Comparison of ENCODE assay signal across 24 cellular contexts in genomic region chrX:1488745-1489144, GRCh38. TPM values are rescaled to one million over a fixed set of nuclear protein-coding genes. Genes with fewer than 3 reads are reported as not detected.
DNase-seq lines count a peak whose midpoint lies in the region; ATAC-seq, FAIRE-seq and TF ChIP-seq lines count a peak whose summit lies in the region.
"Had no signal": no experiment of that assay in that cellular context is flagged by ENCODE, and none has a peak within 500 bp of the region (broad histone marks: within the 10 kb centered on the region; RNA-seq: fewer than 3 reads in every experiment).

No MANE protein-coding gene starts in this region.

- peaks cover 74% of the 10 kb centered on the region for H3F3A ChIP-seq in DOHH2 (ENCODE audit: control insufficient read depth, insufficient read depth)

- no peaks in the 10 kb centered on the region for H3K27me3 Mint-ChIP-seq in T-helper 1 cell treated with Interleukin-12 subunit alpha and Interleukin-12 subunit beta and Interleukin-4 antibody, amounts not matched to agents 30 μg/mL and 1 μg/mL, for 36 hours (ENCODE audit: low read depth)
- no peaks in the 10 kb centered on the region for H3K27me3 Mint-ChIP-seq in activated T-helper 17 cell treated with anti-CD3 and anti-CD28 coated beads, Interleukin-2, amount 50 U/mL, for 72 hours
- H3K27me3 Mint-ChIP-seq in natural killer cell (ENCODE audit: low read depth in 2 of 2): no peaks in the 10 kb centered on the region

- no peak overlapping the region for H3K4me3 Mint-ChIP-seq in T-helper 1 cell treated with Interleukin-12 subunit alpha and Interleukin-12 subunit beta and Interleukin-4 antibody, amounts not matched to agents 30 μg/mL and 1 μg/mL, for 36 hours
- H3K4me3 Mint-ChIP-seq in activated T-helper 17 cell treated with anti-CD3 and anti-CD28 coated beads, Interleukin-2, amount 50 U/mL, for 72 hours: no peak overlapping the region
- H3K4me3 Mint-ChIP-seq in natural killer cell: no peak overlapping the region
- H3K4me3 Mint-ChIP-seq: T-helper 2 cell treated with Interferon-gamma antibody and Interleukin-4, amounts not matched to agents 5 μg/mL and 100 μg/mL, for 36 hours had no signal

- H3K4me1 ChIP-seq in DOHH2 (ENCODE audit: control insufficient read depth, low read length): peaks cover 76% of the 10 kb centered on the region

- peak overlapping the region; percentile 82 for H3K27ac ChIP-seq in DOHH2 (ENCODE audit: low read depth, low read length)
- H3K27ac ChIP-seq: 22Rv1, lower lobe of right lung, neutrophil, RWPE1, SK-N-MC, upper lobe of left lung had no signal

- peaks cover 88% of the 10 kb centered on the region for H3K36me3 ChIP-seq in DOHH2 (ENCODE audit: control insufficient read depth, low read length)
- H3K36me3 ChIP-seq: lower lobe of right lung, upper lobe of left lung had no signal

- no peak for ATAC-seq in activated T-helper 17 cell treated with anti-CD3 and anti-CD28 coated beads, Interleukin-2, amount 50 U/mL, for 72 hours (replicated peaks)
- ATAC-seq in natural killer cell (no peak), HG03280 (IDR thresholded peaks at IDR 0.05; ENCODE audit: unreplicated experiment) (no peak)
- ATAC-seq: lower lobe of right lung, mucosa of descending colon had no signal

- peaks cover 56% of the 10 kb centered on the region for H3K36me3 Mint-ChIP-seq in T-helper 1 cell treated with Interleukin-12 subunit alpha and Interleukin-12 subunit beta and Interleukin-4 antibody, amounts not matched to agents 30 μg/mL and 1 μg/mL, for 36 hours (ENCODE audit: low read depth)
- peaks cover 77% of the 10 kb centered on the region for H3K36me3 Mint-ChIP-seq in activated T-helper 17 cell treated with anti-CD3 and anti-CD28 coated beads, Interleukin-2, amount 50 U/mL, for 72 hours (ENCODE audit: low read depth)
- peaks cover 6% of the 10 kb centered on the region for H3K36me3 Mint-ChIP-seq in natural killer cell

- peaks cover 15% of the 10 kb centered on the region for H4K20me1 ChIP-seq in DOHH2 (ENCODE audit: control insufficient read depth, insufficient read depth, low read depth, low read length)

- peaks cover 13% of the 10 kb centered on the region for H3K9me3 Mint-ChIP-seq in T-helper 1 cell treated with Interleukin-12 subunit alpha and Interleukin-12 subunit beta and Interleukin-4 antibody, amounts not matched to agents 30 μg/mL and 1 μg/mL, for 36 hours
- peaks cover 5% of the 10 kb centered on the region for H3K9me3 Mint-ChIP-seq in activated T-helper 17 cell treated with anti-CD3 and anti-CD28 coated beads, Interleukin-2, amount 50 U/mL, for 72 hours
- peaks cover 0 to 5% of the 10 kb centered on the region in 2 donors for H3K9me3 Mint-ChIP-seq in natural killer cell

- no peak for TF ChIP-seq CTCF in DOHH2 (IDR thresholded peaks at IDR 0.05; ENCODE audit: low read depth, low read length, poor library complexity, severe bottlenecking)
- TF ChIP-seq CTCF in natural killer cell (IDR thresholded peaks at IDR 0.05): no peak

- peak overlapping the region; percentile 52 for H3K4me3 ChIP-seq in DOHH2 (ENCODE audit: low read length)
- H3K4me3 ChIP-seq: lower lobe of right lung, mucosa of descending colon, SK-N-MC, upper lobe of left lung had no signal

- H3K27ac Mint-ChIP-seq in T-helper 1 cell treated with Interleukin-12 subunit alpha and Interleukin-12 subunit beta and Interleukin-4 antibody, amounts not matched to agents 30 μg/mL and 1 μg/mL, for 36 hours: peak overlapping the region; percentile 49
- H3K27ac Mint-ChIP-seq in activated T-helper 17 cell treated with anti-CD3 and anti-CD28 coated beads, Interleukin-2, amount 50 U/mL, for 72 hours: peak overlapping the region; percentile 56
- peak overlapping the region; percentile 45 to 47 for H3K27ac Mint-ChIP-seq in natural killer cell

- H3K4me1 Mint-ChIP-seq in T-helper 1 cell treated with Interleukin-12 subunit alpha and Interleukin-12 subunit beta and Interleukin-4 antibody, amounts not matched to agents 30 μg/mL and 1 μg/mL, for 36 hours (ENCODE audit: low read depth): peaks cover 32% of the 10 kb centered on the region
- peaks cover 17% of the 10 kb centered on the region for H3K4me1 Mint-ChIP-seq in activated T-helper 17 cell treated with anti-CD3 and anti-CD28 coated beads, Interleukin-2, amount 50 U/mL, for 72 hours
- peaks cover 37 to 58% of the 10 kb centered on the region in 2 donors for H3K4me1 Mint-ChIP-seq in natural killer cell

- no peak for DNase-seq in T-helper 1 cell
- DNase-seq in natural killer cell: no peak
- no peak for DNase-seq in RCC 7860 (ENCODE audit: low spot score)
- DNase-seq in GM19238 (ENCODE audit: insufficient read length, low spot score): no peak
- DNase-seq: DMS53, Kasumi-1, kidney glomerular epithelial cell, lower lobe of right lung, mucosa of descending colon, NCI-H1694, NCI-H69, upper lobe of left lung had no signal

- peak overlapping the region; percentile 69 for H3K4me2 ChIP-seq in DOHH2 (ENCODE audit: low read length)

- FAIRE-seq in RCC 7860 (lab: Jason Lieb, UNC): no peak
- FAIRE-seq: H54, HTR-8/SVneo had no signal

- H3K27me3 ChIP-seq in DOHH2 (ENCODE audit: control insufficient read depth, low read length): no peaks in the 10 kb centered on the region
- H3K27me3 ChIP-seq: neutrophil, upper lobe of left lung had no signal

- no peaks in the 10 kb centered on the region for H3K9me2 ChIP-seq in DOHH2 (replicated peaks; ENCODE audit: control insufficient read depth, low read length)

- peaks cover 8% of the 10 kb centered on the region; the same call in 1 of the 2 replicates for H3K9me3 ChIP-seq in DOHH2 (ENCODE audit: control insufficient read depth, insufficient read depth, low read length)
- H3K9me3 ChIP-seq: lower lobe of right lung, mucosa of descending colon, neutrophil, upper lobe of left lung had no signal

- intact Hi-C loops in natural killer cell (cut with micrococcal nuclease): no loop called here

- H3K79me2 ChIP-seq in DOHH2 (ENCODE audit: control insufficient read depth, low read length): peaks cover 83% of the 10 kb centered on the region

RNA-seq across cellular contexts. Expression of gene ASMTL, which starts 36.0 kb away (rescaled TPM):
- total RNA-seq in activated T-helper 17 cell treated with anti-CD3 and anti-CD28 coated beads, Interleukin-2, amount 50 U/mL, for 72 hours: 10 to 100 TPM; 50.6 to 65.5 TPM
- total RNA-seq in natural killer cell: 10 to 100 TPM; 58.5 to 80.3 (median 66.1) TPM

RNA-seq across cellular contexts. Expression of gene P2RY8, which starts 48.2 kb away (rescaled TPM):
- 100 to 1,000 TPM in 1 of 2 donors, 10 to 100 TPM in 1; 89.0 to 105 TPM for total RNA-seq in activated T-helper 17 cell treated with anti-CD3 and anti-CD28 coated beads, Interleukin-2, amount 50 U/mL, for 72 hours
- 100 to 1,000 TPM in 2 of 3 donors, 10 to 100 TPM in 1; 73.7 to 114 (median 107) TPM for total RNA-seq in natural killer cell
- total RNA-seq: pulmonary artery endothelial cell had no signal
